ENCODE assay signal across 8 cellular contexts in the genomic region with DNA sequence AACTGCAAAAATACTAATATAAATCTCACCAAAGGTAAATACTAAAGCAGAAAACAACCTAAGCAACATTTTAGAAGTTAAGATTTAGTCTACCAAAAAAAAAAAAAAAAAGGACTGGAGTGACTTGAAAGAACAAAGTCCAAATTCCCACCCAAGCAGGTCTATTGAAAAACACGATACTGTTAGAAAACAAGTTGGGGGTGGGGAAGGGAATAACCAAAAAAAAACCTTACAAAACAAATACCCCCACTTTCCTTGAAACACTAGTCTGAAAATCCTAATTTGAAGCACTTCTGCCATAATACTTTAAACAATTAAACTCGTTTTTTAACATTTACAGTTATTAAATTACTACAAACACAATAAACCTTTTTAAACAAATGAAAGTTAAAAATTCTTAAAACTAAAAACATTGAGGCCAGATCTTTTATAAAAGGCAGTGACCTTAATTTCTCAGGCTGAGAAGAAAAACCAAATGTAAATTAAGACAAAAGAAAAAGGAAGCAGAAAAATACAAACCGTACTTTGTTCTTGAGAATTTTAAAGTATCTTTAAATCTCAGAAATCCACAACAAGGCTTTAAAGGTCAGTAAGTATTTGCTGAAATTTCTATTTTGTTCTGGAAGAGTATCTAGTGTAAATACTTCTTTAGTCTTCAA.
DNase-seq lines count a peak whose midpoint lies in the region; ATAC-seq, FAIRE-seq and TF ChIP-seq lines count a peak whose summit lies in the region.

No MANE protein-coding gene starts in this region.

- H3K9ac ChIP-seq in HepG2 (ENCODE audit: insufficient read depth, low read depth, low read length) = peak overlapping the region; percentile 90

- peak overlapping the region; percentile 58 for H3K4me3 ChIP-seq in MG63
- peak overlapping the region; percentile 61 to 100 (median 79) for H3K4me3 ChIP-seq in HepG2 (replicated peaks in 1 of 3; ENCODE audit: insufficient read depth in 1 of 3, low read depth in 2 of 3, low read length in 3 of 3)
- peak overlapping the region in 2 of 3 donors; percentile 33 to 75 for H3K4me3 ChIP-seq in thyroid gland (replicated peaks in 1 of 3)

- peak overlapping the region; percentile 67 for H3K4me2 ChIP-seq in HepG2 (ENCODE audit: low read depth, low read length)

- ATAC-seq in HepG2 (no peak), sciatic nerve (no peak)

- no peaks in the 10 kb centered on the region for H3K27me3 ChIP-seq in MG63
- no peaks in the 10 kb centered on the region; a peak in 2 of 5 replicates for H3K27me3 ChIP-seq in HepG2 (ENCODE audit: control insufficient read depth in 1 of 2, insufficient read depth in 2 of 2, low read length in 2 of 2)
- no peaks in the 10 kb centered on the region for H3K27me3 ChIP-seq in thyroid gland

- no peaks in the 10 kb centered on the region for H3K36me3 ChIP-seq in MG63
- H3K36me3 ChIP-seq in HepG2 (replicated peaks in 1 of 2; ENCODE audit: control insufficient read depth in 1 of 2, insufficient read depth in 2 of 2, low read length in 2 of 2) = no peaks in the 10 kb centered on the region
- no peaks in the 10 kb centered on the region for H3K36me3 ChIP-seq in thyroid gland

- BruUV-seq in HepG2 (replicated peaks; lab: Mats Ljungman, UMichigan) = TSS peak; percentile 70

- H2AFZ ChIP-seq in HepG2 (ENCODE audit: low read length) = no peak overlapping the region

- H3K36me3 Mint-ChIP-seq in brain = peaks cover 8% of the 10 kb centered on the region

- TF ChIP-seq RAD21 in HepG2 (CRISPR knock-in tag; IDR thresholded peaks at IDR 0.05) = no peak

- H3K4me1 ChIP-seq in HepG2 (ENCODE audit: insufficient read depth, low read length) (peaks cover 20% of the 10 kb centered on the region), thyroid gland (peaks cover 6 to 18% of the 10 kb centered on the region in 2 donors)

- no peak for TF ChIP-seq CTCF in brain (conservative IDR thresholded peaks at IDR 0.05)
- no peak for TF ChIP-seq CTCF in HepG2 (CRISPR knock-in tag; IDR thresholded peaks at IDR 0.05)
- no peak for TF ChIP-seq CTCF in thyroid gland (IDR thresholded peaks at IDR 0.05)

- H3K4me3 Mint-ChIP-seq in brain = peak overlapping the region; percentile 91 to 100 (median 93)

- H3K79me2 ChIP-seq in HepG2 (ENCODE audit: insufficient read depth, low read length) = peaks cover 82% of the 10 kb centered on the region

- POLR2A ChIA-PET in HepG2 (lab: Yijun Ruan, JAX) = interaction anchor here (0.7 to 3.5 kb wide), 17 partner anchors 8 to 361 kb away, joined by 3 to 30 read pairs (median 5); a partner anchor contains a TSS

- peaks cover 12% of the 10 kb centered on the region for H3K27me3 Mint-ChIP-seq in brain

- peak overlapping the region; percentile 96 to 100 (median 99) for H3K27ac Mint-ChIP-seq in brain

- H3K27ac ChIP-seq in HepG2 (ENCODE audit: extremely low read length, insufficient read depth, low read length) (peak overlapping the region; percentile 99), thyroid gland (peak overlapping the region; percentile 95 to 98 (median 96))

- FAIRE-seq in HepG2 (lab: Jason Lieb, UNC) = no peak

- CTCF ChIA-PET in HepG2 (lab: Yijun Ruan, JAX; ENCODE audit: low intra/inter-chr PET ratio, low total read pairs) = no interaction called here

- peaks cover 29% of the 10 kb centered on the region for H4K20me1 ChIP-seq in HepG2 (ENCODE audit: insufficient read depth, low read length)

- no peaks in the 10 kb centered on the region for H3K9me3 Mint-ChIP-seq in brain

- DNase-seq in EL (peak; percentile 40), MG63 (no peak), HepG2 (ENCODE audit: low spot score) (peak; percentile 80), thyroid gland (no peak), sciatic nerve (ENCODE audit: low spot score) (no peak), ureter (ENCODE audit: low spot score) (no peak)
- no peak for DNase-seq in activated CD8-positive, alpha-beta memory T cell treated with anti-CD3 and anti-CD28 coated beads, Interleukin-2, amount 50 U/mL, for 4 hours

- intact Hi-C loops in HepG2 (cut with micrococcal nuclease; ENCODE audit: unreplicated experiment) = loop anchor here (2.0 to 5.0 kb wide), 4 partner anchors 51 to 361 kb away; a partner anchor contains a TSS
- intact Hi-C loops in thyroid gland (cut with DNase I) = no loop called here
- intact Hi-C loops in sciatic nerve (cut with DNase I) = no loop called here

- H3K4me1 Mint-ChIP-seq in brain = peaks cover 42% of the 10 kb centered on the region

- 0% methylated on average over 3 of the region's 3 CpGs for WGBS in HepG2 (ENCODE audit: low lambda C conversion rate)
- WGBS in thyroid gland, 2 donors = 0% methylated on average over 3 of the region's 3 CpGs

- H3K9me3 ChIP-seq in MG63 (no peaks in the 10 kb centered on the region), HepG2 (ENCODE audit: low read length) (no peaks in the 10 kb centered on the region), thyroid gland (no peaks in the 10 kb centered on the region)

- TF ChIP-seq EP300 in HepG2 (IDR thresholded peaks at IDR 0.05; ENCODE audit: low read depth in 2 of 2, low read length in 2 of 2) = peak in 1 of 2 experiments; percentile 45; a peak in 1 of 4 replicates
- no peak for TF ChIP-seq EP300 in HepG2 (CRISPR knock-in tag; IDR thresholded peaks at IDR 0.05; ENCODE audit: borderline replicate concordance)

- in situ Hi-C loops in HepG2 (cut with HindIII; ENCODE audit: extremely low pct_ligation_motif_present, low pct_unique_long_range_greater_than_20kb) = no loop called here

- no peak for TF ChIP-seq POLR2A in HepG2 (IDR thresholded peaks at IDR 0.05; ENCODE audit: insufficient read depth in 1 of 2, low read depth in 2 of 2, low read length in 2 of 2)
- TF ChIP-seq POLR2A in thyroid gland (IDR thresholded peaks at IDR 0.05) = no peak

TF ChIP-seq in HepG2, 621 proteins besides CTCF, POLR2A, EP300 and RAD21 (continues in another document):
- TF ChIP-seq ZSCAN9 (CRISPR knock-in tag; IDR thresholded peaks at IDR 0.05; ENCODE audit: borderline replicate concordance) (0 out of 2 replicates have a peak, but pooled peaks have one; percentile 33), ZNF264 (CRISPR knock-in tag; IDR thresholded peaks at IDR 0.05) (no peak), GATAD2A (CRISPR knock-in tag; IDR thresholded peaks at IDR 0.05) (0 out of 2 replicates have a peak, but pooled peaks have one; percentile 20), HNF4G (IDR thresholded peaks at IDR 0.05; ENCODE audit: borderline replicate concordance, low read depth, low read length) (peak; percentile 79; the same call in 1 of the 2 replicates), HNF4G (CRISPR knock-in tag; IDR thresholded peaks at IDR 0.05; ENCODE audit: borderline replicate concordance, low read depth) (no peak), ZNF674 (CRISPR knock-in tag; IDR thresholded peaks at IDR 0.05; ENCODE audit: low read depth) (no peak), HNF4A (CRISPR knock-in tag; IDR thresholded peaks at IDR 0.05) (peak; percentile 67), DR1 (CRISPR knock-in tag; IDR thresholded peaks at IDR 0.05) (no peak), PHB2 (IDR thresholded peaks at IDR 0.05; ENCODE audit: partially characterized antibody) (no peak), MED1 (CRISPR knock-in tag; IDR thresholded peaks at IDR 0.05) (0 out of 2 replicates have a peak, but pooled peaks have one; percentile 0), KDM5A (IDR thresholded peaks at IDR 0.05; ENCODE audit: borderline replicate concordance, low read length) (peak; percentile 53; the same call in 1 of the 2 replicates), NFKBIZ (CRISPR knock-in tag; IDR thresholded peaks at IDR 0.05) (no peak)
- TF ChIP-seq, protein P1, sequence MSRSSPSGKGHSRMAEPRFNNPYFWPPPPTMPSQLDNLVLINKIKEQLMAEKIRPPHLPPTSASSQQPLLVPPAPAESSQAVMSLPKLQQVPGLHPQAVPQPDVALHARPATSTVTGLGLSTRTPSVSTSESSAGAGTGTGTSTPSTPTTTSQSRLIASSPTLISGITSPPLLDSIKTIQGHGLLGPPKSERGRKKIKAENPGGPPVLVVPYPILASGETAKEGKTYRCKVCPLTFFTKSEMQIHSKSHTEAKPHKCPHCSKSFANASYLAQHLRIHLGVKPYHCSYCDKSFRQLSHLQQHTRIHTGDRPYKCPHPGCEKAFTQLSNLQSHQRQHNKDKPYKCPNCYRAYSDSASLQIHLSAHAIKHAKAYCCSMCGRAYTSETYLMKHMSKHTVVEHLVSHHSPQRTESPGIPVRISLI (CRISPR knock-in tag; IDR thresholded peaks at IDR 0.05; ENCODE audit: borderline replicate concordance) = peak; percentile 95
- TF ChIP-seq, protein P2, sequence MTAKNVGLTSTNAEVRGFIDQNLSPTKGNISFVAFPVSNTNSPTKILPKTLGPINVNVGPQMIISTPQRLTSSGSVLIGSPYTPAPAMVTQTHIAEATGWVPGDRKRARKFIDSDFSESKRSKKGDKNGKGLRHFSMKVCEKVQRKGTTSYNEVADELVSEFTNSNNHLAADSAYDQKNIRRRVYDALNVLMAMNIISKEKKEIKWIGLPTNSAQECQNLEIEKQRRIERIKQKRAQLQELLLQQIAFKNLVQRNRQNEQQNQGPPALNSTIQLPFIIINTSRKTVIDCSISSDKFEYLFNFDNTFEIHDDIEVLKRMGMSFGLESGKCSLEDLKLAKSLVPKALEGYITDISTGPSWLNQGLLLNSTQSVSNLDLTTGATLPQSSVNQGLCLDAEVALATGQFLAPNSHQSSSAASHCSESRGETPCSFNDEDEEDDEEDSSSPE (CRISPR knock-in tag; IDR thresholded peaks at IDR 0.05) = 0 out of 2 replicates have a peak, but pooled peaks have one; percentile 1
- TF ChIP-seq, protein P3, sequence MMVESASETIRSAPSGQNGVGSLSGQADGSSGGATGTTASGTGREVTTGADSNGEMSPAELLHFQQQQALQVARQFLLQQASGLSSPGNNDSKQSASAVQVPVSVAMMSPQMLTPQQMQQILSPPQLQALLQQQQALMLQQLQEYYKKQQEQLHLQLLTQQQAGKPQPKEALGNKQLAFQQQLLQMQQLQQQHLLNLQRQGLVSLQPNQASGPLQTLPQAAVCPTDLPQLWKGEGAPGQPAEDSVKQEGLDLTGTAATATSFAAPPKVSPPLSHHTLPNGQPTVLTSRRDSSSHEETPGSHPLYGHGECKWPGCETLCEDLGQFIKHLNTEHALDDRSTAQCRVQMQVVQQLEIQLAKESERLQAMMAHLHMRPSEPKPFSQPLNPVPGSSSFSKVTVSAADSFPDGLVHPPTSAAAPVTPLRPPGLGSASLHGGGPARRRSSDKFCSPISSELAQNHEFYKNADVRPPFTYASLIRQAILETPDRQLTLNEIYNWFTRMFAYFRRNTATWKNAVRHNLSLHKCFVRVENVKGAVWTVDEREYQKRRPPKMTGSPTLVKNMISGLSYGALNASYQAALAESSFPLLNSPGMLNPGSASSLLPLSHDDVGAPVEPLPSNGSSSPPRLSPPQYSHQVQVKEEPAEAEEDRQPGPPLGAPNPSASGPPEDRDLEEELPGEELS (CRISPR knock-in tag; IDR thresholded peaks at IDR 0.05) = peak; percentile 28; the same call in 1 of the 2 replicates

Comparison
In these comparisons a context has a peak if more than half of its experiments do, and no peak if none do; other contexts are left out.
1. DNase-seq: peak in EL (single experiment) and HepG2 (single experiment); none in MG63 (single experiment), thyroid gland (0 of 2), sciatic nerve (single experiment), activated CD8-positive, alpha-beta memory T cell treated with anti-CD3 and anti-CD28 coated beads, Interleukin-2, amount 50 U/mL, for 4 hours (single experiment) and ureter (single experiment).
2. Peak in every context shown above with its lines, with median percentiles within 50 percentile points of each other: H3K4me3 ChIP-seq.